ENCODE assay signal across 8 cellular contexts in genomic region chr22:38706101-38706884, GRCh38. TPM values are rescaled to one million over a fixed set of nuclear protein-coding genes. Genes with fewer than 3 reads are reported as not detected.
DNase-seq lines count a peak whose midpoint lies in the region; ATAC-seq and TF ChIP-seq lines count a peak whose summit lies in the region.

No MANE protein-coding gene starts in this region.

- H3K36me3 ChIP-seq in mucosa of descending colon (ENCODE audit: low read depth) (no peaks in the 10 kb centered on the region), subcutaneous abdominal adipose tissue (ENCODE audit: control insufficient read depth in 5 of 5, insufficient read depth in 5 of 5, low read length in 5 of 5) (peaks cover 4 to 19% (median 6%) of the 10 kb centered on the region in 5 donors)

- DNase-seq in NK-92 treated with Interleukin-12 subunit alpha and Interleukin-12 subunit beta, amount 100 ng/mL, for 24 hours (lab: John Stamatoyannopoulos, UW), result peak; percentile 42
- no peak for DNase-seq in NK-92 (lab: John Stamatoyannopoulos, UW; ENCODE audit: unreplicated experiment)
- peak in 1 of 2 experiments; percentile 19 for DNase-seq in HL-60 (ENCODE audit: low read depth in 1 of 2, low spot score in 1 of 2)
- peak; percentile 34 to 41 for DNase-seq in activated CD4-positive, alpha-beta T cell treated with anti-CD3 and anti-CD28 coated beads, Interleukin-2, amount 50 U/mL, for 48 hours
- DNase-seq in epidermal melanocyte (ENCODE audit: insufficient read length, low spot score), result peak; percentile 59
- peak; percentile 71 to 78 (median 76) for DNase-seq in mucosa of descending colon

- H3K27me3 ChIP-seq in HL-60 (ENCODE audit: insufficient read depth, poor library complexity, severe bottlenecking), result no peaks in the 10 kb centered on the region
- no peaks in the 10 kb centered on the region for H3K27me3 ChIP-seq in subcutaneous abdominal adipose tissue (ENCODE audit: control insufficient read depth in 5 of 5, insufficient read depth in 4 of 5, low read length in 5 of 5)

- intact Hi-C loops in mucosa of descending colon (cut with DNase I, micrococcal nuclease), result no loop called here

- peak overlapping the region; percentile 82 to 93 (median 89) for H3K9ac ChIP-seq in subcutaneous abdominal adipose tissue (ENCODE audit: low read length in 5 of 5)

- H3K27ac ChIP-seq in HL-60 (replicated peaks) (peak overlapping the region; percentile 88), subcutaneous abdominal adipose tissue (ENCODE audit: low read depth, low read length) (peak overlapping the region; percentile 87)

- TF ChIP-seq CTCF in HL-60 (IDR thresholded peaks at IDR 0.05; ENCODE audit: insufficient read depth, low read length), result no peak
- TF ChIP-seq CTCF in mucosa of descending colon (IDR thresholded peaks at IDR 0.05), result no peak

- H3K4me1 ChIP-seq in mucosa of descending colon (ENCODE audit: low read depth) (peaks cover 34% of the 10 kb centered on the region), subcutaneous abdominal adipose tissue (ENCODE audit: control insufficient read depth in 5 of 5, insufficient read depth in 5 of 5, low read length in 5 of 5) (peaks cover 0 to 54% (median 37%) of the 10 kb centered on the region in 5 donors)

- peak; percentile 19 for ATAC-seq in mucosa of descending colon
- ATAC-seq in HG02852 (IDR thresholded peaks at IDR 0.05; ENCODE audit: unreplicated experiment), result no peak

- H3K9me3 ChIP-seq in mucosa of descending colon, result no peaks in the 10 kb centered on the region
- H3K9me3 ChIP-seq in subcutaneous abdominal adipose tissue (ENCODE audit: control insufficient read depth in 5 of 5, low read length in 5 of 5), result no peaks in the 10 kb centered on the region

- H3K4me3 ChIP-seq in HL-60 (replicated peaks; ENCODE audit: insufficient read depth, low read length) (peak overlapping the region; percentile 88), mucosa of descending colon (peak overlapping the region; percentile 100), subcutaneous abdominal adipose tissue (ENCODE audit: low read depth in 1 of 5, low read length in 5 of 5) (peak overlapping the region; percentile 80 to 90 (median 89))

RNA-seq across cellular contexts. Expression of gene GTPBP1, which starts 0.5 kb away (rescaled TPM):
- 10 to 100 TPM; 73.1 to 96.8 (median 76.8) TPM for total RNA-seq in mucosa of descending colon

RNA-seq across cellular contexts. Expression of gene JOSD1, which starts 5.5 kb away (rescaled TPM):
- total RNA-seq in mucosa of descending colon, result 10 to 100 TPM; 82.5 to 98.3 (median 87.9) TPM

RNA-seq across cellular contexts. Expression of gene TOMM22, which starts 24.5 kb away (rescaled TPM):
- total RNA-seq in mucosa of descending colon, result 10 to 100 TPM; 64.5 to 84.4 (median 72.4) TPM

RNA-seq across cellular contexts. Expression of gene SUN2, which starts 49.5 kb away (rescaled TPM):
- total RNA-seq in mucosa of descending colon, result 100 to 1,000 TPM; 130 to 235 (median 181) TPM

RNA-seq across cellular contexts. Expression of gene CBY1, which starts 49.9 kb away (rescaled TPM):
- 10 to 100 TPM; 22.8 to 46.5 (median 30.0) TPM for total RNA-seq in mucosa of descending colon
